In genomic region chrX:120839506-120839905, GRCh38 we compare ENCODE assay signal across 26 cellular contexts. TPM values are rescaled to one million over a fixed set of nuclear protein-coding genes. Genes with fewer than 3 reads are reported as not detected.
A peak's percentile ranks its signal among the peaks of the same experiment; 100 is the strongest.
DNase-seq lines count a peak whose midpoint lies in the region; ATAC-seq, FAIRE-seq and TF ChIP-seq lines count a peak whose summit lies in the region.
"Had no signal": no experiment of that assay in that cellular context is flagged by ENCODE, and none has a peak within 500 bp of the region (broad histone marks: within the 10 kb centered on the region; RNA-seq: fewer than 3 reads in every experiment).

No MANE protein-coding gene starts in this region.

- intact Hi-C loops in vagina (cut with DNase I), result no loop called here

- no peak for TF ChIP-seq CTCF in bronchial epithelial cell (IDR thresholded peaks at IDR 0.05; ENCODE audit: insufficient read depth, low read length, severe bottlenecking)
- no peak for TF ChIP-seq CTCF in vagina (IDR thresholded peaks at IDR 0.05)

- TF ChIP-seq POLR2A in vagina (IDR thresholded peaks at IDR 0.05), result no peak

- H3K9me3 ChIP-seq in vagina, result no peaks in the 10 kb centered on the region
- H3K9me3 ChIP-seq: BLaER1, gastrocnemius medialis, pancreas, transverse colon had no signal

- H3K27me3 ChIP-seq in bronchial epithelial cell (ENCODE audit: control insufficient read depth, insufficient read depth, low read length) (no peaks in the 10 kb centered on the region), vagina (no peaks in the 10 kb centered on the region)
- H3K27me3 ChIP-seq: BLaER1, gastrocnemius medialis, pancreas, transverse colon had no signal

- no peaks in the 10 kb centered on the region for H3K4me1 ChIP-seq in vagina
- H3K4me1 ChIP-seq: BLaER1, gastrocnemius medialis, pancreas, transverse colon had no signal

- H3K4me3 ChIP-seq in bronchial epithelial cell (ENCODE audit: low read depth, low read length) (no peak overlapping the region), vagina (no peak overlapping the region)
- H3K4me3 ChIP-seq: BLaER1, coronary artery, gastrocnemius medialis, pancreas, skin epidermis, transverse colon had no signal

- no peak for ATAC-seq in GM21529 (IDR thresholded peaks at IDR 0.05; ENCODE audit: unreplicated experiment)
- ATAC-seq: gastrocnemius medialis; natural killer cell treated with Interleukin-12 subunit alpha and Interleukin-12 subunit beta and Interleukin-15 and Interleukin-18, amount 100 ng/mL, for 72 hours; pancreas had no signal

- H3K36me3 ChIP-seq in bronchial epithelial cell (ENCODE audit: control insufficient read depth, insufficient read depth, low read length), result no peaks in the 10 kb centered on the region
- no peaks in the 10 kb centered on the region for H3K36me3 ChIP-seq in vagina
- H3K36me3 ChIP-seq: BLaER1, gastrocnemius medialis, pancreas, transverse colon had no signal

- no peak for FAIRE-seq in bronchial epithelial cell (lab: Jason Lieb, UNC)
- FAIRE-seq: endometrium, HTR-8/SVneo had no signal

- no peak overlapping the region for H3K27ac ChIP-seq in vagina
- H3K27ac ChIP-seq: BLaER1, coronary artery, gastrocnemius medialis, pancreas, skin epidermis, transverse colon, VCaP had no signal

- peak; percentile 18 for DNase-seq in Daoy (ENCODE audit: low read depth)
- peak; percentile 27 to 69 for DNase-seq in NCI-H524 (lab: John Stamatoyannopoulos, UW)
- DNase-seq in bronchial epithelial cell (ENCODE audit: low read depth), result peak; percentile 36
- DNase-seq in kidney tubule cell (ENCODE audit: low spot score), result peak; percentile 36
- no peak for DNase-seq in vagina (ENCODE audit: extremely low spot score in 2 of 2)
- DNase-seq in H4 (ENCODE audit: low spot score), result no peak
- no peak for DNase-seq in NCI-H1092 treated with DMSO at 0.1 percent for 48 hours (lab: John Stamatoyannopoulos, UW)
- DNase-seq: activated CD4-positive, alpha-beta T cell treated with anti-CD3 and anti-CD28 coated beads, Interleukin-2, amount 50 U/mL, for 4 hours; activated naive CD4-positive, alpha-beta T cell; aorta; gastrocnemius medialis; mesendoderm; NCI-H1092; NCI-H526 treated with DMSO at 0.1 percent for 48 hours; pancreas; Right ventricle myocardium superior; T-helper 1 cell; transverse colon had no signal

RNA-seq across cellular contexts. Expression of gene CT47B1, which starts 36.2 kb away (rescaled TPM):
- not detected in 2 replicates for total RNA-seq in Daoy (2014; rRNA removed; shearing (Covaris generic))
- total RNA-seq in bronchial epithelial cell (not detected in 2 replicates), vagina (not detected)
- not detected in 2 replicates for total RNA-seq in H4 (2014; rRNA removed; shearing (Covaris generic))
- total RNA-seq: aorta; gastrocnemius medialis; natural killer cell treated with Interleukin-12 subunit alpha and Interleukin-12 subunit beta and Interleukin-15 and Interleukin-18, amount 100 ng/mL, for 72 hours; pancreas; Right ventricle myocardium superior; transverse colon had no signal

Comparison
In these comparisons a context has a peak if more than half of its experiments do, and no peak if none do; other contexts are left out.
1. DNase-seq: peak in Daoy (single experiment), NCI-H524 (2 of 2), bronchial epithelial cell (single experiment) and kidney tubule cell (single experiment); none in vagina (0 of 2), H4 (single experiment) and NCI-H1092 treated with DMSO at 0.1 percent for 48 hours (single experiment).